ENCODE assay signal across 19 cellular contexts in genomic region chr6:107237992-107238660, GRCh38.
A peak's percentile ranks its signal among the peaks of the same experiment; 100 is the strongest.
DNase-seq lines count a peak whose midpoint lies in the region; ATAC-seq and TF ChIP-seq lines count a peak whose summit lies in the region.
"Had no signal": no experiment of that assay in that cellular context is flagged by ENCODE, and none has a peak within 500 bp of the region (broad histone marks: within the 10 kb centered on the region; RNA-seq: fewer than 3 reads in every experiment).

No MANE protein-coding gene starts in this region.

- CTCF ChIA-PET in mammary epithelial cell (lab: Charles Lee; ENCODE audit: low non-redundant PET): no interaction called here

- peaks cover 38% of the 10 kb centered on the region for H3K4me1 ChIP-seq in mammary epithelial cell (ENCODE audit: insufficient read depth, low read length)
- H3K4me1 ChIP-seq in foreskin keratinocyte: peaks cover 3% of the 10 kb centered on the region
- no peaks in the 10 kb centered on the region for H3K4me1 ChIP-seq in esophagus muscularis mucosa
- H3K4me1 ChIP-seq: colonic mucosa, sigmoid colon had no signal

- H3K79me2 ChIP-seq in mammary epithelial cell (ENCODE audit: insufficient read depth, low read length): no peaks in the 10 kb centered on the region

- no peaks in the 10 kb centered on the region for H4K20me1 ChIP-seq in mammary epithelial cell (ENCODE audit: insufficient read depth, low read length)

- peak; percentile 62 for ATAC-seq in foreskin keratinocyte
- ATAC-seq: lower lobe of right lung had no signal

- H3K36me3 ChIP-seq in mammary epithelial cell (ENCODE audit: insufficient read depth, low read length) (no peaks in the 10 kb centered on the region), esophagus muscularis mucosa (peaks cover 0 to 18% (median 7%) of the 10 kb centered on the region in 4 donors)
- H3K36me3 ChIP-seq: colonic mucosa, lower lobe of right lung, ovary had no signal

- H3K9ac ChIP-seq in mammary epithelial cell (ENCODE audit: insufficient read depth, low read length): no peak overlapping the region

- no peak overlapping the region for H3K4me3 ChIP-seq in mammary epithelial cell (replicated peaks in 1 of 3; ENCODE audit: insufficient read depth in 1 of 3, low read depth in 2 of 3, low read length in 3 of 3)
- H3K4me3 ChIP-seq in esophagus muscularis mucosa: no peak overlapping the region
- no peak overlapping the region for H3K4me3 ChIP-seq in dorsolateral prefrontal cortex
- H3K4me3 ChIP-seq: colonic mucosa, lower lobe of right lung, ovary, PC-9, sigmoid colon, vagina had no signal

- peak overlapping the region; percentile 38 for H3K27ac ChIP-seq in mammary epithelial cell (ENCODE audit: insufficient read depth, low read depth, low read length)
- H3K27ac ChIP-seq in foreskin keratinocyte: no peak overlapping the region
- no peak overlapping the region for H3K27ac ChIP-seq in esophagus muscularis mucosa (replicated peaks in 1 of 4)
- no peak overlapping the region for H3K27ac ChIP-seq in dorsolateral prefrontal cortex
- H3K27ac ChIP-seq: colonic mucosa, lower lobe of right lung, ovary, PC-9, sigmoid colon, vagina had no signal

- in situ Hi-C loops in mammary epithelial cell (cut with MboI; ENCODE audit: low sequenced_read_pairs in 2 of 2): no loop called here

- TF ChIP-seq CTCF in mammary epithelial cell (conservative IDR thresholded peaks at IDR 0.05 in 1 of 2, IDR thresholded peaks at IDR 0.05 in 1 of 2; ENCODE audit: extremely low read depth in 1 of 2, insufficient read depth in 1 of 2, low read depth in 1 of 2, low read length in 2 of 2) (no peak), foreskin keratinocyte (conservative IDR thresholded peaks at IDR 0.05) (no peak), esophagus muscularis mucosa (IDR thresholded peaks at IDR 0.05) (no peak), dorsolateral prefrontal cortex (IDR thresholded peaks at IDR 0.05 in 54 of 56, conservative IDR thresholded peaks at IDR 0.05 in 2 of 56; ENCODE audit: low read depth in 1 of 56, partially characterized antibody in 56 of 56) (no peak)

- DNase-seq in EL (peak; percentile 31), M059J (ENCODE audit: low read depth) (peak; percentile 72), mammary epithelial cell (peak; percentile 83), foreskin keratinocyte (no peak), anterior cingulate cortex (lab: John Stamatoyannopoulos, UW) (no peak), activated gamma-delta T cell treated with Interleukin-2 at 50 U/mL for 16 hours (no peak), esophagus muscularis mucosa (ENCODE audit: extremely low spot score) (no peak), dorsolateral prefrontal cortex (no peak)
- DNase-seq: activated CD4-positive, alpha-beta T cell treated with anti-CD3 and anti-CD28 coated beads for 4 hours; CD4-positive, alpha-beta memory T cell; colonic mucosa; head of caudate nucleus; lower lobe of right lung; MV-4-11; NCI-H2081; ovary; PC-9; sigmoid colon had no signal

- WGBS in mammary epithelial cell (ENCODE audit: low coverage, missing lambda C conversion rate): 41% methylated on average over 5 of the region's 5 CpGs
- 92% methylated on average over 5 of the region's 5 CpGs for WGBS in esophagus muscularis mucosa

- H3K9me3 ChIP-seq in mammary epithelial cell (replicated peaks; ENCODE audit: insufficient read depth, low read length) (no peaks in the 10 kb centered on the region), esophagus muscularis mucosa (peaks cover 0 to 10% (median 3%) of the 10 kb centered on the region in 4 donors)
- H3K9me3 ChIP-seq: colonic mucosa, ovary, vagina had no signal

- peak overlapping the region; percentile 68 for H2AFZ ChIP-seq in mammary epithelial cell (ENCODE audit: low read depth, low read length)
- H2AFZ ChIP-seq: PC-9 had no signal

- dilution Hi-C loops in mammary epithelial cell (cut with HindIII; ENCODE audit: low sequenced_read_pairs): no loop called here

- no peak for TF ChIP-seq POLR2A in esophagus muscularis mucosa (IDR thresholded peaks at IDR 0.05; ENCODE audit: low read depth)

- intact Hi-C loops in mammary epithelial cell (cut with micrococcal nuclease) (no loop called here), esophagus muscularis mucosa (cut with DNase I) (no loop called here), dorsolateral prefrontal cortex (cut with DNase I) (no loop called here)

- BruUV-seq in mammary epithelial cell (replicated peaks; lab: Mats Ljungman, UMichigan): no TSS peak

- H3K4me2 ChIP-seq in mammary epithelial cell (ENCODE audit: insufficient read depth, low read depth, low read length): peak overlapping the region; percentile 60
- H3K4me2 ChIP-seq: PC-9 had no signal

- H3K27me3 ChIP-seq in mammary epithelial cell (ENCODE audit: insufficient read depth, low read length) (no peaks in the 10 kb centered on the region), foreskin keratinocyte (no peaks in the 10 kb centered on the region), esophagus muscularis mucosa (no peaks in the 10 kb centered on the region), dorsolateral prefrontal cortex (no peaks in the 10 kb centered on the region)
- H3K27me3 ChIP-seq: colonic mucosa, ovary, sigmoid colon, vagina had no signal

- TF ChIP-seq EP300 in esophagus muscularis mucosa (IDR thresholded peaks at IDR 0.05): no peak

Comparison
In these comparisons a context has a peak if more than half of its experiments do, and no peak if none do; other contexts are left out.
1. DNase-seq: peak in EL (single experiment), M059J (single experiment) and mammary epithelial cell (single experiment); none in foreskin keratinocyte (0 of 2), anterior cingulate cortex (0 of 58), activated gamma-delta T cell treated with Interleukin-2 at 50 U/mL for 16 hours (single experiment), esophagus muscularis mucosa (single experiment) and dorsolateral prefrontal cortex (0 of 10).